Comparison of ENCODE assay signal across 1 cellular context in genomic region chr18:62457830-62458229, GRCh38.
TF ChIP-seq lines count a peak whose summit lies in the region.

No MANE protein-coding gene starts in this region.

TF ChIP-seq in HCT116, 20 proteins besides CTCF, POLR2A, EP300 and RAD21 (continued from another document):
- no peak for TF ChIP-seq MAX (IDR thresholded peaks at IDR 0.05)
- no peak for TF ChIP-seq EGR1 (IDR thresholded peaks at IDR 0.05; ENCODE audit: low read depth)
- no peak for TF ChIP-seq ATF3 (IDR thresholded peaks at IDR 0.05)
- TF ChIP-seq FOSL1 (IDR thresholded peaks at IDR 0.05; ENCODE audit: low read depth) = no peak
- TF ChIP-seq TCF7L2 (IDR thresholded peaks at IDR 0.05; ENCODE audit: borderline replicate concordance, extremely low read depth, insufficient read depth, insufficient read length) = no peak
- no peak for TF ChIP-seq ZNF274 (IDR thresholded peaks at IDR 0.05; ENCODE audit: low read depth, low read length)
- TF ChIP-seq SRF (IDR thresholded peaks at IDR 0.05; ENCODE audit: low read depth) = no peak
- TF ChIP-seq SP1 (IDR thresholded peaks at IDR 0.05; ENCODE audit: low read depth) = no peak
- TF ChIP-seq SIN3A (IDR thresholded peaks at IDR 0.05; ENCODE audit: low read depth) = no peak
- TF ChIP-seq JUND (IDR thresholded peaks at IDR 0.05) = no peak
- TF ChIP-seq EZH2phosphoT487 (IDR thresholded peaks at IDR 0.05; ENCODE audit: borderline replicate concordance) = no peak
- TF ChIP-seq CEBPB (IDR thresholded peaks at IDR 0.05; ENCODE audit: low read depth) = no peak
- TF ChIP-seq CBX3 (IDR thresholded peaks at IDR 0.05; ENCODE audit: low read depth) = no peak
- no peak for TF ChIP-seq ELF1 (IDR thresholded peaks at IDR 0.05; ENCODE audit: borderline replicate concordance, low read depth)
